Comparison of ENCODE assay signal across 1 cellular context in genomic region chrX:148609766-148610698, GRCh38.
TF ChIP-seq lines count a peak whose summit lies in the region.

No MANE protein-coding gene starts in this region.

TF ChIP-seq in GM12878, 131 proteins besides CTCF, POLR2A, EP300 and RAD21 (continued from another document and continues in another):
- TF ChIP-seq FOXK2 (IDR thresholded peaks at IDR 0.05) (no peak), RELB (IDR thresholded peaks at IDR 0.05; ENCODE audit: low read depth) (peak; percentile 59; the same call in 1 of the 2 replicates), ATF7 (IDR thresholded peaks at IDR 0.05; ENCODE audit: low read depth) (peak; percentile 48), ZBTB40 (IDR thresholded peaks at IDR 0.05; ENCODE audit: borderline replicate concordance) (no peak), CREB1 (IDR thresholded peaks at IDR 0.05; ENCODE audit: low read depth) (peak; percentile 18; the same call in 1 of the 2 replicates), IRF4 (IDR thresholded peaks at IDR 0.05; ENCODE audit: low read depth, low read length) (no peak), NFIC (IDR thresholded peaks at IDR 0.05; ENCODE audit: low read depth, low read length) (peak; percentile 70), SP1 (IDR thresholded peaks at IDR 0.05; ENCODE audit: low read depth, low read length) (no peak), GATAD2B (conservative IDR thresholded peaks at IDR 0.05; ENCODE audit: low read depth) (peak; percentile 45; the same call in 1 of the 2 replicates), E4F1 (IDR thresholded peaks at IDR 0.05; ENCODE audit: borderline replicate concordance, partially characterized antibody) (no peak), ASH2L (IDR thresholded peaks at IDR 0.05; ENCODE audit: borderline replicate concordance, low read depth) (no peak; the same call in 1 of the 2 replicates), POLR2AphosphoS5 (IDR thresholded peaks at IDR 0.05; ENCODE audit: low read length) (no peak), BMI1 (IDR thresholded peaks at IDR 0.05; ENCODE audit: borderline replicate concordance) (no peak), ZNF592 (IDR thresholded peaks at IDR 0.05) (no peak), RELA (IDR thresholded peaks at IDR 0.05; ENCODE audit: borderline replicate concordance, partially characterized antibody) (no peak), ZBTB4 (CRISPR knock-in tag; IDR thresholded peaks at IDR 0.05) (no peak), FOS (IDR thresholded peaks at IDR 0.05; ENCODE audit: borderline replicate concordance, extremely low read depth, insufficient read length) (no peak), ETV6 (conservative IDR thresholded peaks at IDR 0.05 in 1 of 2, IDR thresholded peaks at IDR 0.05 in 1 of 2; ENCODE audit: borderline replicate concordance in 1 of 2, low read depth in 1 of 2) (peak in 1 of 2 experiments; percentile 23; a peak in 2 of 4 replicates), POU2F2 (IDR thresholded peaks at IDR 0.05; ENCODE audit: borderline replicate concordance, low read depth, low read length) (no peak), PBX3 (IDR thresholded peaks at IDR 0.05; ENCODE audit: insufficient replicate concordance, low read depth, low read length) (no peak), EZH2 (IDR thresholded peaks at IDR 0.05; ENCODE audit: borderline replicate concordance, control insufficient read depth, low read depth, low read length) (no peak), BHLHE40 (IDR thresholded peaks at IDR 0.05; ENCODE audit: borderline replicate concordance in 1 of 2, low read depth in 2 of 2, low read length in 1 of 2) (peak; percentile 24 to 40; a peak in 1 of 4 replicates), KDM1A (IDR thresholded peaks at IDR 0.05; ENCODE audit: borderline replicate concordance) (no peak), CREM (IDR thresholded peaks at IDR 0.05; ENCODE audit: low read depth) (peak; percentile 25; the same call in 1 of the 2 replicates), PRDM15 (CRISPR knock-in tag; IDR thresholded peaks at IDR 0.05) (no peak), WRNIP1 (IDR thresholded peaks at IDR 0.05; ENCODE audit: borderline replicate concordance, low read depth, low read length) (no peak), MYB (IDR thresholded peaks at IDR 0.05; ENCODE audit: borderline replicate concordance, low read depth, low read length) (peak; percentile 62; the same call in 1 of the 2 replicates), YY1 (IDR thresholded peaks at IDR 0.05; ENCODE audit: low read depth, low read length) (no peak), USF1 (IDR thresholded peaks at IDR 0.05; ENCODE audit: borderline replicate concordance, extremely low read length, insufficient read depth, low read depth, low read length) (no peak), SMAD1 (IDR thresholded peaks at IDR 0.05; ENCODE audit: low read depth, partially characterized antibody) (no peak), SMARCA5 (IDR thresholded peaks at IDR 0.05) (peak; percentile 82; the same call in 1 of the 2 replicates)
